In genomic region chr1:27882543-27882903, GRCh38 we compare ENCODE assay signal across 31 cellular contexts. TPM values are rescaled to one million over a fixed set of nuclear protein-coding genes. Genes with fewer than 3 reads are reported as not detected.
DNase-seq lines count a peak whose midpoint lies in the region; ATAC-seq, FAIRE-seq and TF ChIP-seq lines count a peak whose summit lies in the region.
"Had no signal": no experiment of that assay in that cellular context is flagged by ENCODE, and none has a peak within 500 bp of the region (broad histone marks: within the 10 kb centered on the region; RNA-seq: fewer than 3 reads in every experiment).

No MANE protein-coding gene starts in this region.

- FAIRE-seq in GM12891 (lab: Jason Lieb, UNC) (no peak), kidney (lab: Jason Lieb, UNC) (no peak)
- FAIRE-seq: A549, keratinocyte, urothelium cell line had no signal

- no peak overlapping the region for H3K4me3 Mint-ChIP-seq in activated naive CD4-positive, alpha-beta T cell treated with anti-CD3 and anti-CD28 coated beads, Interleukin-2, amount 50 U/mL, for 24 hours
- no peak overlapping the region for H3K4me3 Mint-ChIP-seq in stimulated activated naive B cell treated with anti-CD40 and anti-IgM and Interleukin-4, amounts not matched to agents 10 μg/mL and 1 μg/mL and 100 μg/mL, for 72 hours
- H3K4me3 Mint-ChIP-seq in CD8-positive, alpha-beta memory T cell: peak overlapping the region in 1 of 7 donors; percentile 8
- no peak overlapping the region for H3K4me3 Mint-ChIP-seq in CD4-positive, alpha-beta T cell
- H3K4me3 Mint-ChIP-seq: activated CD8-positive, alpha-beta T cell treated with anti-CD3 and anti-CD28 coated beads, Interleukin-2, amount 10 ng/mL, durations not matched to agents 7 days and 5 days; brain; H9; naive B cell had no signal

- H3K9ac ChIP-seq in kidney (ENCODE audit: low read length in 2 of 2): no peak overlapping the region

- peaks cover 16% of the 10 kb centered on the region for H3K36me3 Mint-ChIP-seq in activated naive CD4-positive, alpha-beta T cell treated with anti-CD3 and anti-CD28 coated beads, Interleukin-2, amount 50 U/mL, for 24 hours
- H3K36me3 Mint-ChIP-seq in stimulated activated naive B cell treated with anti-CD40 and anti-IgM and Interleukin-4, amounts not matched to agents 10 μg/mL and 1 μg/mL and 100 μg/mL, for 72 hours: peaks cover 67 to 88% of the 10 kb centered on the region in 2 donors
- peaks cover 0 to 88% (median 15%) of the 10 kb centered on the region in 3 donors for H3K36me3 Mint-ChIP-seq in CD8-positive, alpha-beta memory T cell
- peaks cover 88% of the 10 kb centered on the region for H3K36me3 Mint-ChIP-seq in CD4-positive, alpha-beta T cell (ENCODE audit: low read depth)
- H3K36me3 Mint-ChIP-seq: brain had no signal

- no peak overlapping the region for H3K4me3 ChIP-seq in kidney (ENCODE audit: low read length in 2 of 2)
- no peak overlapping the region for H3K4me3 ChIP-seq in CD8-positive, alpha-beta memory T cell (ENCODE audit: low read length)
- H3K4me3 ChIP-seq: A549, esophagus muscularis mucosa, heart left ventricle had no signal

- CTCF ChIA-PET in CD8-positive, alpha-beta memory T cell (lab: Charles Lee): no interaction called here
- CTCF ChIA-PET in CD4-positive, alpha-beta T cell (lab: Charles Lee): no interaction called here

- intact Hi-C loops in kidney (cut with DNase I): no loop called here
- intact Hi-C loops in CD4-positive, alpha-beta T cell (cut with DNase I, micrococcal nuclease): no loop called here

- POLR2A ChIA-PET in CD8-positive, alpha-beta memory T cell (lab: Charles Lee): no interaction called here
- POLR2A ChIA-PET in CD4-positive, alpha-beta T cell (lab: Charles Lee): no interaction called here

- no peak overlapping the region for H3K27ac ChIP-seq in kidney (ENCODE audit: low read depth in 2 of 2, low read length in 2 of 2)
- no peak overlapping the region for H3K27ac ChIP-seq in CD8-positive, alpha-beta memory T cell (ENCODE audit: low read depth, low read length)
- H3K27ac ChIP-seq in CD4-positive, alpha-beta T cell (ENCODE audit: low read depth, low read length): no peak overlapping the region
- H3K27ac ChIP-seq: A549, esophagus muscularis mucosa had no signal

- H3K4me1 Mint-ChIP-seq in activated naive CD4-positive, alpha-beta T cell treated with anti-CD3 and anti-CD28 coated beads, Interleukin-2, amount 50 U/mL, for 24 hours: peaks cover 74% of the 10 kb centered on the region
- peaks cover 58 to 60% of the 10 kb centered on the region in 2 donors for H3K4me1 Mint-ChIP-seq in stimulated activated naive B cell treated with anti-CD40 and anti-IgM and Interleukin-4, amounts not matched to agents 10 μg/mL and 1 μg/mL and 100 μg/mL, for 72 hours
- H3K4me1 Mint-ChIP-seq in CD8-positive, alpha-beta memory T cell: peaks cover 42 to 60% (median 54%) of the 10 kb centered on the region in 3 donors
- H3K4me1 Mint-ChIP-seq in CD4-positive, alpha-beta T cell (ENCODE audit: low read depth): peaks cover 22% of the 10 kb centered on the region
- H3K4me1 Mint-ChIP-seq: H9 had no signal

- no peak for ATAC-seq in stimulated activated naive B cell treated with anti-CD40 and anti-IgM and Interleukin-4, amounts not matched to agents 10 μg/mL and 1 μg/mL and 100 μg/mL, for 72 hours (replicated peaks)
- no peak for ATAC-seq in CD4-positive, alpha-beta T cell (ENCODE audit: poor library complexity)
- ATAC-seq: A549; activated CD8-positive, alpha-beta T cell treated with anti-CD3 and anti-CD28 coated beads, Interleukin-2, amount 10 ng/mL, durations not matched to agents 7 days and 5 days; heart left ventricle; Right ventricle myocardium inferior; SK-N-SH treated with all-trans-retinoic acid at 6 μM for 48 hours had no signal

- no peak for TF ChIP-seq CTCF in kidney (IDR thresholded peaks at IDR 0.05; ENCODE audit: borderline replicate concordance, extremely low read depth, insufficient read depth)
- no peak for TF ChIP-seq CTCF in CD4-positive, alpha-beta T cell (IDR thresholded peaks at IDR 0.05)

- H3K9me3 ChIP-seq in kidney (ENCODE audit: control insufficient read depth in 1 of 2, low read length in 2 of 2): no peaks in the 10 kb centered on the region
- H3K9me3 ChIP-seq in CD8-positive, alpha-beta memory T cell (ENCODE audit: low read length): no peaks in the 10 kb centered on the region
- no peaks in the 10 kb centered on the region for H3K9me3 ChIP-seq in CD4-positive, alpha-beta T cell (ENCODE audit: control insufficient read depth, low read length)
- H3K9me3 ChIP-seq: A549, esophagus muscularis mucosa, heart left ventricle had no signal

- 0 out of 2 replicates have a peak, but pooled peaks have one; percentile 29 for TF ChIP-seq POLR2A in GM12891 (IDR thresholded peaks at IDR 0.05; ENCODE audit: low read depth, low read length)

- peaks cover 0 to 6% of the 10 kb centered on the region in 2 donors for H3K36me3 ChIP-seq in kidney (ENCODE audit: control insufficient read depth in 1 of 2, insufficient read depth in 2 of 2, low read length in 2 of 2)
- peaks cover 33% of the 10 kb centered on the region for H3K36me3 ChIP-seq in CD8-positive, alpha-beta memory T cell (ENCODE audit: insufficient read depth, low read length)

- H3K4me1 ChIP-seq in kidney (ENCODE audit: control insufficient read depth in 1 of 2, insufficient read depth in 1 of 2, low read depth in 1 of 2, low read length in 2 of 2): no peaks in the 10 kb centered on the region
- peaks cover 35% of the 10 kb centered on the region for H3K4me1 ChIP-seq in CD8-positive, alpha-beta memory T cell (ENCODE audit: insufficient read depth, low read length)
- H3K4me1 ChIP-seq: A549, esophagus muscularis mucosa had no signal

- no peaks in the 10 kb centered on the region for H3K27me3 Mint-ChIP-seq in activated naive CD4-positive, alpha-beta T cell treated with anti-CD3 and anti-CD28 coated beads, Interleukin-2, amount 50 U/mL, for 24 hours
- no peaks in the 10 kb centered on the region for H3K27me3 Mint-ChIP-seq in stimulated activated naive B cell treated with anti-CD40 and anti-IgM and Interleukin-4, amounts not matched to agents 10 μg/mL and 1 μg/mL and 100 μg/mL, for 72 hours
- H3K27me3 Mint-ChIP-seq in CD8-positive, alpha-beta memory T cell: no peaks in the 10 kb centered on the region
- H3K27me3 Mint-ChIP-seq in CD4-positive, alpha-beta T cell: no peaks in the 10 kb centered on the region
- H3K27me3 Mint-ChIP-seq: brain, naive B cell had no signal

- no peaks in the 10 kb centered on the region for H3K9me3 Mint-ChIP-seq in activated naive CD4-positive, alpha-beta T cell treated with anti-CD3 and anti-CD28 coated beads, Interleukin-2, amount 50 U/mL, for 24 hours
- H3K9me3 Mint-ChIP-seq in stimulated activated naive B cell treated with anti-CD40 and anti-IgM and Interleukin-4, amounts not matched to agents 10 μg/mL and 1 μg/mL and 100 μg/mL, for 72 hours: no peaks in the 10 kb centered on the region
- H3K9me3 Mint-ChIP-seq in CD8-positive, alpha-beta memory T cell: no peaks in the 10 kb centered on the region
- H3K9me3 Mint-ChIP-seq in CD4-positive, alpha-beta T cell: no peaks in the 10 kb centered on the region
- H3K9me3 Mint-ChIP-seq: brain, H9, naive B cell had no signal

- peak overlapping the region; percentile 85 for H3K27ac Mint-ChIP-seq in activated naive CD4-positive, alpha-beta T cell treated with anti-CD3 and anti-CD28 coated beads, Interleukin-2, amount 50 U/mL, for 24 hours
- peak overlapping the region; percentile 90 for H3K27ac Mint-ChIP-seq in stimulated activated naive B cell treated with anti-CD40 and anti-IgM and Interleukin-4, amounts not matched to agents 10 μg/mL and 1 μg/mL and 100 μg/mL, for 72 hours
- H3K27ac Mint-ChIP-seq in CD8-positive, alpha-beta memory T cell: peak overlapping the region in 3 of 8 donors; percentile 39 to 85 (median 51)
- H3K27ac Mint-ChIP-seq in CD4-positive, alpha-beta T cell: no peak overlapping the region
- H3K27ac Mint-ChIP-seq: brain had no signal

- H3K27me3 ChIP-seq in CD8-positive, alpha-beta memory T cell (ENCODE audit: insufficient read depth, low read length, poor library complexity, severe bottlenecking): no peaks in the 10 kb centered on the region
- no peaks in the 10 kb centered on the region for H3K27me3 ChIP-seq in CD4-positive, alpha-beta T cell (ENCODE audit: control insufficient read depth, insufficient read depth, low read length)
- H3K27me3 ChIP-seq: heart left ventricle had no signal

- DNase-seq in activated naive CD4-positive, alpha-beta T cell treated with Interleukin-2 at 50 U/mL for 16 hours: no peak
- DNase-seq in GM12891 (ENCODE audit: insufficient read length, low spot score): no peak
- peak; percentile 59 for DNase-seq in kidney
- DNase-seq in stimulated activated naive B cell treated with anti-CD40 and anti-IgM and Interleukin-4, amounts not matched to agents 10 μg/mL and 1 μg/mL and 100 μg/mL, for 72 hours: no peak
- DNase-seq in CD8-positive, alpha-beta memory T cell: no peak
- DNase-seq in NCI-H510A treated with DMSO at 0.1 percent for 48 hours (lab: John Stamatoyannopoulos, UW): no peak
- no peak for DNase-seq in CD4-positive, alpha-beta T cell
- DNase-seq: activated CD4-positive, alpha-beta T cell treated with anti-CD3 and anti-CD28 coated beads for 1 hour; activated CD8-positive, alpha-beta T cell treated with anti-CD3 and anti-CD28 coated beads, Interleukin-2, amount 10 ng/mL, durations not matched to agents 7 days and 5 days; activated gamma-delta T cell; amniotic stem cell; cerebellar nuclear complex; DMS153; foreskin fibroblast; H9; Karpas-422; midbrain; naive B cell; NCI-H1436 treated with DMSO at 0.1 percent for 48 hours; NCI-H2081 treated with DMSO at 0.1 percent for 48 hours; NCI-H226; stimulated activated naive CD4-positive, alpha-beta T cell had no signal

RNA-seq across cellular contexts. Expression of gene THEMIS2, which starts 10.2 kb away (rescaled TPM):
- 38.9 TPM for polyA plus RNA-seq in GM12891 (2012; ENCODE audit: low read depth, missing spikeins)
- 47.2 TPM for total RNA-seq in kidney
- polyA plus RNA-seq in kidney (ENCODE audit: insufficient read depth, low read depth, low replicate concordance): 5.2 TPM
- total RNA-seq in CD8-positive, alpha-beta memory T cell: 10 to 100 TPM; 12.4 to 15.6 TPM
- 63.3 TPM for polyA plus RNA-seq in CD8-positive, alpha-beta memory T cell
- total RNA-seq in CD4-positive, alpha-beta T cell: 10 to 100 TPM; 20.2 to 21.6 TPM

RNA-seq across cellular contexts. Expression of gene RPA2, which starts 31.9 kb away (rescaled TPM):
- 71.9 TPM for polyA plus RNA-seq in GM12891 (2012; ENCODE audit: low read depth, missing spikeins)
- total RNA-seq in kidney: 36.0 TPM
- polyA plus RNA-seq in kidney (ENCODE audit: insufficient read depth, low read depth, low replicate concordance): 32.6 TPM
- 100 to 1,000 TPM; 115 to 118 TPM for total RNA-seq in CD8-positive, alpha-beta memory T cell
- polyA plus RNA-seq in CD8-positive, alpha-beta memory T cell: 203 TPM
- 1 to 10 TPM; 7.0 to 7.5 TPM for total RNA-seq in CD4-positive, alpha-beta T cell

RNA-seq across cellular contexts. Expression of gene PPP1R8, which starts 51.9 kb away (rescaled TPM):
- polyA plus RNA-seq in GM12891 (2012; ENCODE audit: low read depth, missing spikeins): 31.4 TPM
- 38.6 TPM for total RNA-seq in kidney
- 21.8 TPM for polyA plus RNA-seq in kidney (ENCODE audit: insufficient read depth, low read depth, low replicate concordance)
- total RNA-seq in CD8-positive, alpha-beta memory T cell: 10 to 100 TPM; 66.3 to 70.0 TPM
- polyA plus RNA-seq in CD8-positive, alpha-beta memory T cell: 37.5 TPM
- total RNA-seq in CD4-positive, alpha-beta T cell: 10 to 100 TPM; 14.8 to 15.7 TPM

RNA-seq across cellular contexts. Expression of gene SMPDL3B, which starts 52.3 kb away (rescaled TPM):
- polyA plus RNA-seq in GM12891 (2012; ENCODE audit: low read depth, missing spikeins): 0.50 TPM
- total RNA-seq in kidney: 9.7 TPM
- 5.9 TPM for polyA plus RNA-seq in kidney (ENCODE audit: insufficient read depth, low read depth, low replicate concordance)
- total RNA-seq in CD8-positive, alpha-beta memory T cell: under 1 TPM in 1 of 2 experiments, not detected in 1; 0.27 TPM
- not detected for polyA plus RNA-seq in CD8-positive, alpha-beta memory T cell
- total RNA-seq in CD4-positive, alpha-beta T cell: not detected
- total RNA-seq: Right ventricle myocardium inferior had no signal
